In the genomic region with DNA sequence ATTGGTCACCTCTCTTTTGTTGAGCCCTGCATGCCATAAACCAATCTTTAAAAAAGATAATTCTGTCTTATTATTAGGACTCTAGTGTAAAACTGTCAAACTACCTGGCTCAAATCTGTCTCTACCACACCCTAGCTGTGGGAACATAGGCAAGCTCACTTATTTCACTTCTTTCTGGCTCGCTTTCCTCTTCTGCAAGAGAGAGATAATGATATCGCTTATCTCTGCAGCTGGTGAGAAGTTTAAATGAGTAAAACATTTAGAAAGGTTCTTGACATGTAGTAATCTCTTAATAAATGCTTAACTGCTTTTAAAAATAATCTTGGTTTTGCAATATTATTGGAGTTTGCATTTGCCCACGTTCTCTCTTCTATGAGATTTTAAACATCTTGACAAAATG, we compare ENCODE assay signal across 9 cellular contexts.
"Had no signal": no experiment of that assay in that cellular context is flagged by ENCODE, and none has a peak within 500 bp of the region (broad histone marks: within the 10 kb centered on the region; RNA-seq: fewer than 3 reads in every experiment).

No MANE protein-coding gene starts in this region.

- ATAC-seq: GM23338, HCT116 had no signal

- H3K9ac ChIP-seq: GM23248 had no signal

- DNase-seq: GM23248, GOT3, H7, H9, HCEC 1CT, HFFc6 had no signal

- H3K4me1 ChIP-seq: HAP-1 had no signal

- H3K9me3 ChIP-seq: HAP-1 had no signal

- H3K4me2 ChIP-seq: GM23338 had no signal

- H3K27ac Mint-ChIP-seq: GM23338, H9, HFFc6 had no signal

- H3K4me3 Mint-ChIP-seq: GM23338, H9, HFFc6 had no signal

- H3K4me1 Mint-ChIP-seq: GM23338, H9 had no signal

- H2AFZ ChIP-seq: GM23248, GM23338 had no signal

- H3K4me3 ChIP-seq: GM23248, GM23338, HAP-1 had no signal

- H3K27ac ChIP-seq: GM23248 had no signal

- H3K36me3 ChIP-seq: HAP-1 had no signal
